15 cellular contexts compared by ENCODE assay signal in the genomic region with DNA sequence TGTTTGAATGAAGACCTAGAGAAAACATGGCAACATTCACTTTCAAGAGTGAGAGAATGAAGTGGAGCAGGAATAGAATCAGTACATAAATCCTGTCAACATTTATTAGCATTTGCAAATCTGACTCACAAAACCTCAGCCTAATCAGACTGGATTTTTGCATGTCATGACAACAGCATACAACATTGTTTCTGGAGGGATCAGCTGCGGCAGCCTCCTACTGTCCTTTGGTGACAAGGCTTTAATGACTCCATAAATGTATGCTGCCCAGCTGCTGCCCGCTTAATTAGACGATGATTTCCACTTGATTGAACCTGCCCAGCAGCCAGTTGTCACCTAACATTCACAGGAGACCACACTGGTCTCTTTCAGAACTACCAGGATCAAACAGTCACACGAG. TPM values are rescaled to one million over a fixed set of nuclear protein-coding genes. Genes with fewer than 3 reads are reported as not detected.
DNase-seq lines count a peak whose midpoint lies in the region; ATAC-seq and TF ChIP-seq lines count a peak whose summit lies in the region.
"Had no signal": no experiment of that assay in that cellular context is flagged by ENCODE, and none has a peak within 500 bp of the region (broad histone marks: within the 10 kb centered on the region; RNA-seq: fewer than 3 reads in every experiment).

No MANE protein-coding gene starts in this region.

- TF ChIP-seq POLR2A in heart left ventricle (IDR thresholded peaks at IDR 0.05): no peak

- H2BK15ac ChIP-seq in neuronal stem cell (ENCODE audit: low read length): no peak overlapping the region

- no peak overlapping the region for H3K27ac ChIP-seq in right atrium auricular region
- no peak overlapping the region for H3K27ac ChIP-seq in heart left ventricle
- H3K27ac ChIP-seq in fibroblast of lung (ENCODE audit: insufficient read depth, low read length): no peak overlapping the region
- H3K27ac ChIP-seq in neuronal stem cell (replicated peaks; ENCODE audit: low read length): no peak overlapping the region
- H3K27ac ChIP-seq: ovary had no signal

- H3K18ac ChIP-seq in neuronal stem cell (ENCODE audit: low read length): no peak overlapping the region

- ATAC-seq in heart left ventricle (no peak), mucosa of descending colon (no peak)
- ATAC-seq: activated T-helper 17 cell treated with anti-CD3 and anti-CD28 coated beads, Interleukin-2, amount 50 U/mL, for 72 hours; Panc1 had no signal

- H3K4me1 ChIP-seq in right atrium auricular region: no peaks in the 10 kb centered on the region
- no peaks in the 10 kb centered on the region for H3K4me1 ChIP-seq in heart left ventricle
- H3K4me1 ChIP-seq in fibroblast of lung (ENCODE audit: control insufficient read depth, extremely low read depth, insufficient read depth, low read length): no peaks in the 10 kb centered on the region
- no peaks in the 10 kb centered on the region for H3K4me1 ChIP-seq in mucosa of descending colon (ENCODE audit: low read depth)
- H3K4me1 ChIP-seq in neuronal stem cell (ENCODE audit: control insufficient read depth in 2 of 2, insufficient read depth in 1 of 2, low read depth in 1 of 2, low read length in 2 of 2): peaks cover 0 to 2% of the 10 kb centered on the region in 2 donors

- 84 to 94% (median 90%) methylated on average over 4 of the region's 4 CpGs for WGBS in heart left ventricle, 4 donors
- no CpG with 5 or more reads among the region's 4 CpGs for WGBS in neuronal stem cell (ENCODE audit: extremely low coverage in 2 of 2, insufficient read length in 2 of 2, insufficient replicate concordance in 1 of 2), 2 donors

- no peak overlapping the region for H3K23ac ChIP-seq in neuronal stem cell (ENCODE audit: low read depth, low read length, poor library complexity)

- H2BK120ac ChIP-seq in neuronal stem cell (ENCODE audit: low read depth, low read length): no peak overlapping the region

- H4K91ac ChIP-seq in neuronal stem cell (ENCODE audit: low read depth, low read length, poor library complexity): no peak overlapping the region

- intact Hi-C loops in heart left ventricle (cut with DNase I) (no loop called here), mucosa of descending colon (cut with DNase I, micrococcal nuclease) (no loop called here)

- no peak overlapping the region for H3K4me2 ChIP-seq in fibroblast of lung (ENCODE audit: extremely low read depth, insufficient read depth, low read length)
- no peak overlapping the region for H3K4me2 ChIP-seq in neuronal stem cell (ENCODE audit: insufficient read depth, low read length, poor library complexity, severe bottlenecking)

- H3K27me3 ChIP-seq in right atrium auricular region (no peaks in the 10 kb centered on the region), heart left ventricle (no peaks in the 10 kb centered on the region), fibroblast of lung (ENCODE audit: control insufficient read depth, insufficient read depth, low read length) (no peaks in the 10 kb centered on the region), neuronal stem cell (ENCODE audit: control insufficient read depth in 3 of 3, insufficient read depth in 3 of 3, low read depth in 1 of 3, low read length in 3 of 3) (no peaks in the 10 kb centered on the region)
- H3K27me3 ChIP-seq: ovary had no signal

- no peak overlapping the region for H2AK5ac ChIP-seq in neuronal stem cell (ENCODE audit: low read depth, low read length)

- H3K36me3 ChIP-seq in right atrium auricular region (no peaks in the 10 kb centered on the region), heart left ventricle (peaks cover 0 to 7% (median 0%) of the 10 kb centered on the region in 9 donors), fibroblast of lung (ENCODE audit: control insufficient read depth, insufficient read depth, low read length) (no peaks in the 10 kb centered on the region), mucosa of descending colon (ENCODE audit: low read depth) (no peaks in the 10 kb centered on the region), neuronal stem cell (replicated peaks in 1 of 2; ENCODE audit: control insufficient read depth in 2 of 2, insufficient read depth in 2 of 2, low read length in 2 of 2) (peaks cover 11 to 43% of the 10 kb centered on the region in 2 donors)
- H3K36me3 ChIP-seq: ovary had no signal

- H4K8ac ChIP-seq in neuronal stem cell (ENCODE audit: low read depth, low read length): no peak overlapping the region

- H3K14ac ChIP-seq in neuronal stem cell (ENCODE audit: low read length): no peak overlapping the region

- H2BK12ac ChIP-seq in neuronal stem cell (ENCODE audit: low read length): no peak overlapping the region

- H3K4me3 ChIP-seq in right atrium auricular region: no peak overlapping the region
- H3K4me3 ChIP-seq in heart left ventricle: no peak overlapping the region
- H3K4me3 ChIP-seq in fibroblast of lung (replicated peaks in 1 of 4; ENCODE audit: control extremely low read depth in 1 of 4, insufficient read depth in 1 of 4, low read depth in 3 of 4, low read length in 4 of 4): no peak overlapping the region
- no peak overlapping the region for H3K4me3 ChIP-seq in mucosa of descending colon
- H3K4me3 ChIP-seq in neuronal stem cell (ENCODE audit: low read length in 2 of 2): no peak overlapping the region
- H3K4me3 ChIP-seq: lung, ovary had no signal

- H2AFZ ChIP-seq in fibroblast of lung (ENCODE audit: low read length): no peak overlapping the region
- H2AFZ ChIP-seq in neuronal stem cell (ENCODE audit: low read length): no peak overlapping the region

- TF ChIP-seq CTCF in right atrium auricular region (IDR thresholded peaks at IDR 0.05): no peak
- TF ChIP-seq CTCF in heart left ventricle (IDR thresholded peaks at IDR 0.05): no peak
- no peak for TF ChIP-seq CTCF in fibroblast of lung (conservative IDR thresholded peaks at IDR 0.05 in 1 of 2, IDR thresholded peaks at IDR 0.05 in 1 of 2; ENCODE audit: low read depth in 1 of 2, low read length in 2 of 2)
- no peak for TF ChIP-seq CTCF in mucosa of descending colon (IDR thresholded peaks at IDR 0.05)

- no peaks in the 10 kb centered on the region for H4K20me1 ChIP-seq in fibroblast of lung (ENCODE audit: control insufficient read depth, extremely low read depth, insufficient read depth, low read length)

- DNase-seq in right atrium auricular region (ENCODE audit: low spot score) (peak; percentile 21), heart left ventricle (no peak), NCI-H82 treated with DMSO at 0.1 percent for 48 hours (lab: John Stamatoyannopoulos, UW; ENCODE audit: unreplicated experiment) (peak; percentile 51), fibroblast of lung (ENCODE audit: low read depth in 2 of 2) (peak; percentile 15 to 66), GM19240 (ENCODE audit: insufficient read length, low spot score) (no peak), mucosa of descending colon (no peak), SW 1271 (lab: John Stamatoyannopoulos, UW) (no peak), neuronal stem cell (ENCODE audit: low spot score) (no peak)
- DNase-seq: activated CD4-positive, alpha-beta T cell treated with anti-CD3 and anti-CD28 coated beads, Interleukin-2, amount 10 ng/mL, durations not matched to agents 7 days and 5 days; NCI-H187 treated with DMSO at 0.1 percent for 48 hours; ovary; T-helper 2 cell had no signal

- H3K79me1 ChIP-seq in neuronal stem cell (ENCODE audit: low read depth, low read length): peaks cover 5% of the 10 kb centered on the region

- no peaks in the 10 kb centered on the region for H3K9me3 ChIP-seq in right atrium auricular region
- H3K9me3 ChIP-seq in heart left ventricle: no peaks in the 10 kb centered on the region
- no peaks in the 10 kb centered on the region for H3K9me3 ChIP-seq in fibroblast of lung (ENCODE audit: control insufficient read depth, insufficient read depth, low read depth, low read length)
- H3K9me3 ChIP-seq in mucosa of descending colon: no peaks in the 10 kb centered on the region
- peaks cover 12 to 13% of the 10 kb centered on the region in 2 donors for H3K9me3 ChIP-seq in neuronal stem cell (replicated peaks in 1 of 2; ENCODE audit: control insufficient read depth in 2 of 2, insufficient read depth in 1 of 2, low read depth in 1 of 2, low read length in 2 of 2)
- H3K9me3 ChIP-seq: ovary had no signal

- H3K9ac ChIP-seq in fibroblast of lung (ENCODE audit: insufficient read depth, low read length): no peak overlapping the region
- H3K9ac ChIP-seq in neuronal stem cell (ENCODE audit: low read depth, low read length, poor library complexity): no peak overlapping the region

- no peak overlapping the region for H2BK5ac ChIP-seq in neuronal stem cell (ENCODE audit: low read length)

- no peak overlapping the region for H3K4ac ChIP-seq in neuronal stem cell (ENCODE audit: low read length)

- H3K79me2 ChIP-seq in fibroblast of lung (ENCODE audit: control insufficient read depth, insufficient read depth, low read length): peaks cover 6% of the 10 kb centered on the region

RNA-seq across cellular contexts. Expression of gene EBPL, which starts 9.4 kb away (rescaled TPM):
- total RNA-seq in right atrium auricular region: 10 to 100 TPM; 17.6 to 22.6 TPM
- 10 to 100 TPM in 1 of 9 donors, 1 to 10 TPM in 8; 3.2 to 13.8 (median 5.8) TPM for total RNA-seq in heart left ventricle
- 1 to 10 TPM; 5.3 to 8.5 TPM for polyA plus RNA-seq in heart left ventricle
- total RNA-seq in fibroblast of lung: 90.3 and 93.7 TPM in 2 replicates
- 69.4 and 78.2 TPM in 2 replicates for polyA plus RNA-seq in fibroblast of lung
- 58.6 and 64.7 TPM in 2 replicates for polyA plus RNA-seq in fibroblast of lung (2012)
- polyA minus RNA-seq in fibroblast of lung (ENCODE audit: low replicate concordance): 14.7 and 23.3 TPM in 2 replicates
- 10 to 100 TPM; 33.6 to 36.8 (median 34.0) TPM for total RNA-seq in mucosa of descending colon
- 98.6 TPM for polyA plus RNA-seq in neuronal stem cell (2013, experiment 1 of 2)
- polyA plus RNA-seq in neuronal stem cell (2013, experiment 2 of 2): 101 TPM

RNA-seq across cellular contexts. Expression of gene ARL11, which starts 53.5 kb away (rescaled TPM):
- under 1 TPM; 0.19 to 0.63 TPM for total RNA-seq in right atrium auricular region
- 1 to 10 TPM in 1 of 9 donors, under 1 TPM in 8; 0.13 to 3.0 (median 0.30) TPM for total RNA-seq in heart left ventricle
- polyA plus RNA-seq in heart left ventricle: under 1 TPM; 0.32 to 0.34 TPM
- total RNA-seq in fibroblast of lung: under 0.01 TPM in 1 of 2 replicates, not detected in the other
- not detected in 2 replicates for polyA plus RNA-seq in fibroblast of lung
- not detected in 2 replicates for polyA plus RNA-seq in fibroblast of lung (2012)
- not detected in 2 replicates for polyA minus RNA-seq in fibroblast of lung (ENCODE audit: low replicate concordance)
- 1 to 10 TPM; 1.3 to 2.3 (median 2.0) TPM for total RNA-seq in mucosa of descending colon
- polyA plus RNA-seq in neuronal stem cell (2013, experiment 1 of 2): 0.04 TPM
- polyA plus RNA-seq in neuronal stem cell (2013, experiment 2 of 2): 0.10 TPM

Comparison
In these comparisons a context has a peak if more than half of its experiments do, and no peak if none do; other contexts are left out.
1. DNase-seq: peak in right atrium auricular region (single experiment), NCI-H82 treated with DMSO at 0.1 percent for 48 hours (single experiment) and fibroblast of lung (2 of 2); none in heart left ventricle (0 of 5), GM19240 (single experiment), mucosa of descending colon (0 of 3), SW 1271 (0 of 2) and neuronal stem cell (single experiment).